ENCODE assay signal across 16 cellular contexts in genomic region chr10:10630281-10630680, GRCh38.
DNase-seq lines count a peak whose midpoint lies in the region; ATAC-seq and TF ChIP-seq lines count a peak whose summit lies in the region.
"Had no signal": no experiment of that assay in that cellular context is flagged by ENCODE, and none has a peak within 500 bp of the region (broad histone marks: within the 10 kb centered on the region; RNA-seq: fewer than 3 reads in every experiment).

No MANE protein-coding gene starts in this region.

- H3K56ac ChIP-seq in mesendoderm (ENCODE audit: low read length), result no peak overlapping the region

- no peak overlapping the region for H2AK5ac ChIP-seq in mesendoderm (ENCODE audit: low read length)

- no peak for ATAC-seq in GM19328 (IDR thresholded peaks at IDR 0.05; ENCODE audit: unreplicated experiment)
- no peak for ATAC-seq in lower lobe of right lung
- ATAC-seq: A549, K562 had no signal

- no peaks in the 10 kb centered on the region for H3K27me3 ChIP-seq in mesendoderm (ENCODE audit: insufficient read depth, low read length, poor library complexity)
- no peaks in the 10 kb centered on the region for H3K27me3 ChIP-seq in lower lobe of right lung (ENCODE audit: low read depth)
- no peaks in the 10 kb centered on the region; the same call in 1 of the 2 replicates for H3K27me3 ChIP-seq in Caco-2 (replicated peaks; ENCODE audit: control insufficient read depth, insufficient read depth, low read length)
- H3K27me3 ChIP-seq: BLaER1 had no signal

- CTCF ChIA-PET in HEK293 (lab: Yijun Ruan, JAX) (interaction anchor here (0.6 kb wide), 1 partner anchor 340 kb away, joined by 4 read pairs; no protein-coding TSS in a partner anchor), Caco-2 (lab: Charles Lee) (no interaction called here)

- no CpG with 5 or more reads among the region's 3 CpGs for WGBS in mesendoderm (ENCODE audit: extremely low coverage, insufficient coverage, low lambda C conversion rate)

- no TSS peak for BruUV-seq in Caco-2 (replicated peaks; lab: Mats Ljungman, UMichigan)

- no peak overlapping the region for H2BK15ac ChIP-seq in mesendoderm (replicated peaks; ENCODE audit: low read depth)

- no peak for TF ChIP-seq CTCF in HEK293 (tag by site-specific recombination; IDR thresholded peaks at IDR 0.05)
- no peak for TF ChIP-seq CTCF in lower lobe of right lung (IDR thresholded peaks at IDR 0.05)
- no peak for TF ChIP-seq CTCF in Caco-2 (IDR thresholded peaks at IDR 0.05; ENCODE audit: insufficient read depth in 1 of 2, low read depth in 1 of 2, low read length in 1 of 2, severe bottlenecking in 1 of 2, unreplicated experiment in 1 of 2)

- H2BK120ac ChIP-seq in mesendoderm (ENCODE audit: low read depth, low read length), result no peak overlapping the region

- no peak overlapping the region for H3K23ac ChIP-seq in mesendoderm (ENCODE audit: low read length)

- POLR2A ChIA-PET in HEK293 (lab: Yijun Ruan, JAX), result no interaction called here
- POLR2A ChIA-PET in Caco-2 (lab: Charles Lee), result no interaction called here

- no peak overlapping the region for H4K8ac ChIP-seq in mesendoderm (ENCODE audit: low read depth, low read length)

- no peaks in the 10 kb centered on the region for H3K36me3 Mint-ChIP-seq in Caco-2 (ENCODE audit: insufficient read depth, unreplicated experiment)
- H3K36me3 Mint-ChIP-seq: CD8-positive, alpha-beta memory T cell had no signal

- peaks cover 13% of the 10 kb centered on the region for H3K27me3 Mint-ChIP-seq in Caco-2 (ENCODE audit: insufficient read depth, unreplicated experiment)

- intact Hi-C loops in lower lobe of right lung (cut with DNase I), result no loop called here
- intact Hi-C loops in Caco-2 (cut with micrococcal nuclease; ENCODE audit: unreplicated experiment), result no loop called here

- H3K79me1 ChIP-seq in mesendoderm (ENCODE audit: low read length), result no peaks in the 10 kb centered on the region

- H3K4me3 ChIP-seq in HEK293 (ENCODE audit: low read depth, low read length) (no peak overlapping the region), mesendoderm (ENCODE audit: low read length) (no peak overlapping the region), lower lobe of right lung (no peak overlapping the region), Caco-2 (ENCODE audit: low read depth, low read length) (no peak overlapping the region)
- H3K4me3 ChIP-seq: A549, BLaER1, K562 had no signal

- H3K18ac ChIP-seq in mesendoderm (ENCODE audit: low read length), result no peak overlapping the region

- H3K9me3 ChIP-seq in HEK293 (ENCODE audit: control insufficient read depth, insufficient read depth, low read depth, low read length) (no peaks in the 10 kb centered on the region), lower lobe of right lung (no peaks in the 10 kb centered on the region), Caco-2 (0 out of 2 replicates have a peak, but pooled peaks cover 5% of the 10 kb centered on the region)
- H3K9me3 ChIP-seq: BLaER1 had no signal

- H3K79me2 ChIP-seq in mesendoderm (ENCODE audit: control insufficient read depth, insufficient read depth, low read length), result no peaks in the 10 kb centered on the region

- H3K9ac ChIP-seq in mesendoderm (ENCODE audit: low read length), result no peak overlapping the region
- H3K9ac ChIP-seq: BLaER1 had no signal

- H3K36me3 ChIP-seq in HEK293 (ENCODE audit: control insufficient read depth in 2 of 2, insufficient read depth in 1 of 2, low read length in 2 of 2) (no peaks in the 10 kb centered on the region), mesendoderm (ENCODE audit: control insufficient read depth, insufficient read depth, low read length) (no peaks in the 10 kb centered on the region), lower lobe of right lung (no peaks in the 10 kb centered on the region), Caco-2 (ENCODE audit: control insufficient read depth, insufficient read depth, low read length) (no peaks in the 10 kb centered on the region)
- H3K36me3 ChIP-seq: BLaER1 had no signal

- H3K4me1 Mint-ChIP-seq in Caco-2 (ENCODE audit: low read depth, unreplicated experiment), result no peaks in the 10 kb centered on the region
- H3K4me1 Mint-ChIP-seq: CD8-positive, alpha-beta memory T cell; H9 had no signal

- no peak overlapping the region for H3K4ac ChIP-seq in mesendoderm (ENCODE audit: low read depth, low read length)

- H3K27ac ChIP-seq in HEK293 (ENCODE audit: extremely low read depth, low read depth, low read length) (no peak overlapping the region), mesendoderm (ENCODE audit: low read depth, low read length) (no peak overlapping the region), lower lobe of right lung (no peak overlapping the region)
- H3K27ac ChIP-seq: A549, BLaER1 had no signal

- no peak overlapping the region for H2BK5ac ChIP-seq in mesendoderm (ENCODE audit: low read length)

- H3K4me3 Mint-ChIP-seq in Caco-2 (ENCODE audit: unreplicated experiment), result no peak overlapping the region
- H3K4me3 Mint-ChIP-seq: CD8-positive, alpha-beta memory T cell; H9; HFFc6 had no signal

- H3K9me3 Mint-ChIP-seq in Caco-2 (ENCODE audit: unreplicated experiment), result no peaks in the 10 kb centered on the region
- H3K9me3 Mint-ChIP-seq: CD8-positive, alpha-beta memory T cell; HFFc6 had no signal

- H3K4me2 ChIP-seq in mesendoderm (ENCODE audit: low read length), result no peak overlapping the region
- H3K4me2 ChIP-seq: A549, BLaER1 had no signal

- DNase-seq in NCI-H82 treated with DMSO at 0.1 percent for 48 hours (lab: John Stamatoyannopoulos, UW; ENCODE audit: unreplicated experiment) (peak; percentile 93), mesendoderm (peak; percentile 57), lower lobe of right lung (no peak), NOMO-1 treated with dmso at 0.1 percent for 144 hours (lab: John Stamatoyannopoulos, UW; ENCODE audit: unreplicated experiment) (no peak), Caco-2 (no peak)
- DNase-seq: CD8-positive, alpha-beta memory T cell; DMS79; EL; GOT3; H9; HFFc6 had no signal

- peaks cover 10% of the 10 kb centered on the region for H3K4me1 ChIP-seq in HEK293 (ENCODE audit: control insufficient read depth, insufficient read depth, low read length)
- peaks cover 2% of the 10 kb centered on the region for H3K4me1 ChIP-seq in mesendoderm (ENCODE audit: control insufficient read depth, low read depth, low read length)
- H3K4me1 ChIP-seq in lower lobe of right lung, result peaks cover 3% of the 10 kb centered on the region
- H3K4me1 ChIP-seq in Caco-2, result no peaks in the 10 kb centered on the region
- H3K4me1 ChIP-seq: A549, BLaER1 had no signal

- no peak overlapping the region for H3K27ac Mint-ChIP-seq in Caco-2 (ENCODE audit: unreplicated experiment)
- H3K27ac Mint-ChIP-seq: CD8-positive, alpha-beta memory T cell; HFFc6 had no signal

- H4K5ac ChIP-seq in mesendoderm (ENCODE audit: low read length), result no peak overlapping the region

TF ChIP-seq in HEK293, 187 proteins besides CTCF, POLR2A, EP300 and RAD21:
- TF ChIP-seq SALL2 (tag by site-specific recombination; IDR thresholded peaks at IDR 0.05; ENCODE audit: borderline replicate concordance) (no peak), ZSCAN18 (tag by site-specific recombination; IDR thresholded peaks at IDR 0.05) (no peak), FEZF1 (tag by site-specific recombination; IDR thresholded peaks at IDR 0.05) (peak; percentile 62)

Comparison
In these comparisons a context has a peak if more than half of its experiments do, and no peak if none do; other contexts are left out.
1. DNase-seq: peak in NCI-H82 treated with DMSO at 0.1 percent for 48 hours (single experiment) and mesendoderm (single experiment); none in lower lobe of right lung (single experiment), NOMO-1 treated with dmso at 0.1 percent for 144 hours (single experiment) and Caco-2 (0 of 2).